Comparison of ENCODE assay signal across 11 cellular contexts in the genomic region with DNA sequence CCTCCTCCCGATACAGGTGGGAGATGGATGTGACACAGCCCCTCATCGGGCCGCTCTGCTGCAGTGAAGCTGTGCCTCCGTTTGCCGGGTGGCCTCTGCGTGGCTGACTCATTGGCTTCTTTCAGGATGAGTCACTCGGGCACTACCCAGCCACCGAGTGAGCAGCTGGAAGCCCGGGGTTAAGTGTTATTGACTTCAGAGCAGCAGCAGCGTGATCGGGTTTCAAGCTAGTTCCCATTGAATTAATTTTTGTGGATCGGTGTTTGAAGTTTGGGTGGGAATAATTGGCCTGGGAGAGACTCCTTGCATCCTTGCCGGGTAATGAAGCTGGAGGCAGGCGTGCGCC.
DNase-seq lines count a peak whose midpoint lies in the region; ATAC-seq lines count a peak whose summit lies in the region.
"Had no signal": no experiment of that assay in that cellular context is flagged by ENCODE, and none has a peak within 500 bp of the region (broad histone marks: within the 10 kb centered on the region; RNA-seq: fewer than 3 reads in every experiment).

No MANE protein-coding gene starts in this region.

- 12% methylated on average over 15 of the region's 15 CpGs for WGBS in mesenchymal stem cell

- no peak overlapping the region for H3K23ac ChIP-seq in mesenchymal stem cell (ENCODE audit: low read length in 2 of 2)

- no peak overlapping the region for H2BK12ac ChIP-seq in mesenchymal stem cell (ENCODE audit: low read length in 2 of 2)

- ATAC-seq in GM18868 (IDR thresholded peaks at IDR 0.05; ENCODE audit: unreplicated experiment): peak; percentile 95
- ATAC-seq in HG03439 (IDR thresholded peaks at IDR 0.05; ENCODE audit: unreplicated experiment): peak; percentile 79
- ATAC-seq in GM21723 (IDR thresholded peaks at IDR 0.05; ENCODE audit: unreplicated experiment): no peak
- ATAC-seq in GM18519 (IDR thresholded peaks at IDR 0.05; ENCODE audit: low FRiP score, unreplicated experiment): no peak

- H3K4me2 ChIP-seq in mesenchymal stem cell (ENCODE audit: low read length, poor library complexity, severe bottlenecking): peak overlapping the region; percentile 8

- peaks cover 6% of the 10 kb centered on the region for H3K9me3 ChIP-seq in mesenchymal stem cell (ENCODE audit: control insufficient read depth, low read length)

- H3K27ac ChIP-seq in mesenchymal stem cell (ENCODE audit: low read length, poor library complexity, severe bottlenecking): no peak overlapping the region
- H3K27ac ChIP-seq: epithelial cell of prostate had no signal

- H2AK5ac ChIP-seq in mesenchymal stem cell (ENCODE audit: low read length, severe bottlenecking): no peak overlapping the region

- H2BK15ac ChIP-seq in mesenchymal stem cell (ENCODE audit: low read depth, poor library complexity, severe bottlenecking): no peak overlapping the region

- H3K4me3 ChIP-seq in mesenchymal stem cell (ENCODE audit: insufficient read depth in 1 of 2, low read depth in 1 of 2, low read length in 2 of 2): no peak overlapping the region

- no peak overlapping the region for H3K4ac ChIP-seq in mesenchymal stem cell (ENCODE audit: low read depth in 1 of 2, low read length in 2 of 2)

- H3K9ac ChIP-seq in mesenchymal stem cell (ENCODE audit: low read length): no peak overlapping the region

- peaks cover 18% of the 10 kb centered on the region for H3K4me1 ChIP-seq in mesenchymal stem cell (ENCODE audit: control insufficient read depth, insufficient read depth, low read depth, low read length)

- H2BK120ac ChIP-seq in mesenchymal stem cell (ENCODE audit: low read depth, low read length): no peak overlapping the region

- no peaks in the 10 kb centered on the region for H3K79me1 ChIP-seq in mesenchymal stem cell (replicated peaks; ENCODE audit: low read length, poor library complexity, severe bottlenecking)

- H2BK5ac ChIP-seq in mesenchymal stem cell (ENCODE audit: low read depth, low read length, poor library complexity, severe bottlenecking): no peak overlapping the region

- H3K36me3 ChIP-seq in mesenchymal stem cell (ENCODE audit: control insufficient read depth in 1 of 2, insufficient read depth in 2 of 2, low read depth in 1 of 2, low read length in 2 of 2): no peaks in the 10 kb centered on the region

- H3K18ac ChIP-seq in mesenchymal stem cell (ENCODE audit: low read depth in 1 of 2, low read length in 2 of 2): no peak overlapping the region

- no peak overlapping the region for H4K91ac ChIP-seq in mesenchymal stem cell (ENCODE audit: low read length)

- H3K27me3 ChIP-seq in mesenchymal stem cell (ENCODE audit: control insufficient read depth in 1 of 2, insufficient read depth in 1 of 2, low read length in 2 of 2): peaks cover 0 to 22% of the 10 kb centered on the region in 2 experiments

- DNase-seq in SHP77 (lab: John Stamatoyannopoulos, UW) (peak; percentile 87 to 89), mesenchymal stem cell (peak; percentile 14), A172 (ENCODE audit: low spot score) (no peak), KG1 (lab: John Stamatoyannopoulos, UW) (no peak)
- DNase-seq: activated gamma-delta T cell, Right ventricle myocardium superior had no signal

- H4K8ac ChIP-seq in mesenchymal stem cell (ENCODE audit: low read length): no peak overlapping the region

- no peak overlapping the region for H2AFZ ChIP-seq in mesenchymal stem cell (ENCODE audit: low read depth, low read length)

- no peak overlapping the region for H3K14ac ChIP-seq in mesenchymal stem cell (ENCODE audit: low read length in 2 of 2)

Comparison
In these comparisons a context has a peak if more than half of its experiments do, and no peak if none do; other contexts are left out.
1. ATAC-seq: peak in GM18868 (single experiment) and HG03439 (single experiment); none in GM21723 (single experiment) and GM18519 (single experiment).
2. DNase-seq: peak in SHP77 (2 of 2) and mesenchymal stem cell (single experiment); none in A172 (single experiment) and KG1 (single experiment).